In genomic region chr1:99264201-99265021, GRCh38 we compare ENCODE assay signal across 10 cellular contexts. TPM values are rescaled to one million over a fixed set of nuclear protein-coding genes. Genes with fewer than 3 reads are reported as not detected.
DNase-seq lines count a peak whose midpoint lies in the region; ATAC-seq and TF ChIP-seq lines count a peak whose summit lies in the region.
"Had no signal": no experiment of that assay in that cellular context is flagged by ENCODE, and none has a peak within 500 bp of the region (broad histone marks: within the 10 kb centered on the region; RNA-seq: fewer than 3 reads in every experiment).

Gene PLPPR4, plus strand, starts transcription at chr1:99264492. Its CDS starts 102 bp downstream, at chr1:99264594.

- no peaks in the 10 kb centered on the region for H3K36me3 ChIP-seq in ES-I3 (ENCODE audit: insufficient read depth, low read length)
- H3K36me3 ChIP-seq in breast epithelium, result no peaks in the 10 kb centered on the region
- H3K36me3 ChIP-seq in iPS-20b (ENCODE audit: insufficient read depth, low read depth, low read length), result no peaks in the 10 kb centered on the region
- H3K36me3 ChIP-seq in gastrocnemius medialis, result no peaks in the 10 kb centered on the region

- TF ChIP-seq CTCF in breast epithelium (IDR thresholded peaks at IDR 0.05) (no peak), gastrocnemius medialis (IDR thresholded peaks at IDR 0.05 in 4 of 5, conservative IDR thresholded peaks at IDR 0.05 in 1 of 5) (no peak)

- H3K9ac ChIP-seq in ES-I3 (ENCODE audit: low read depth, low read length) (peak within 1 kb of the TSS; percentile 78), iPS-20b (ENCODE audit: low read depth, low read length) (peak within 1 kb of the TSS; percentile 43; the same call in 1 of the 2 replicates)
- H3K9ac ChIP-seq: KMS-11 had no signal

- H3K4me3 ChIP-seq in breast epithelium, result peak within 1 kb of the TSS; percentile 43 to 75 (median 51)
- H3K4me3 ChIP-seq in iPS-20b (ENCODE audit: low read length), result peak within 1 kb of the TSS; percentile 83
- peak within 1 kb of the TSS; percentile 34 to 58 (median 55) for H3K4me3 ChIP-seq in gastrocnemius medialis

- H3K9me3 ChIP-seq in ES-I3 (ENCODE audit: control insufficient read depth, insufficient read depth, low read length) (no peaks in the 10 kb centered on the region), breast epithelium (no peaks in the 10 kb centered on the region), iPS-20b (ENCODE audit: insufficient read depth, low read depth, low read length) (no peaks in the 10 kb centered on the region), gastrocnemius medialis (no peaks in the 10 kb centered on the region)

- DNase-seq in NCI-H2171 (lab: John Stamatoyannopoulos, UW), result peak; percentile 40
- DNase-seq in breast epithelium (ENCODE audit: low spot score in 2 of 2), result peak; percentile 21 to 53
- DNase-seq in gastrocnemius medialis, result peak in 1 of 2 donors; percentile 35
- DNase-seq in NCI-H187 treated with DMSO at 0.1 percent for 48 hours (lab: John Stamatoyannopoulos, UW), result no peak
- DNase-seq in HPDE6-E6E7 (ENCODE audit: extremely low spot score), result no peak

- TF ChIP-seq POLR2A in breast epithelium (IDR thresholded peaks at IDR 0.05), result no peak
- no peak for TF ChIP-seq POLR2A in gastrocnemius medialis (IDR thresholded peaks at IDR 0.05)

- H3K4me1 ChIP-seq in ES-I3 (ENCODE audit: insufficient read depth, low read length), result no peaks in the 10 kb centered on the region
- H3K4me1 ChIP-seq in breast epithelium, result no peaks in the 10 kb centered on the region
- no peaks in the 10 kb centered on the region for H3K4me1 ChIP-seq in iPS-20b (ENCODE audit: insufficient read depth, low read length)
- peaks cover 3 to 7% of the 10 kb centered on the region in 2 donors for H3K4me1 ChIP-seq in gastrocnemius medialis

- ATAC-seq in gastrocnemius medialis (peak; percentile 41 to 47), GM21360 (IDR thresholded peaks at IDR 0.05; ENCODE audit: unreplicated experiment) (no peak)

- H3K27ac ChIP-seq in breast epithelium (no peak within 1 kb of the TSS), iPS-20b (ENCODE audit: low read length) (no peak within 1 kb of the TSS), gastrocnemius medialis (no peak within 1 kb of the TSS)
- H3K27ac ChIP-seq: KMS-11 had no signal

- H3K27me3 ChIP-seq in breast epithelium (no peaks in the 10 kb centered on the region), iPS-20b (ENCODE audit: insufficient read depth, low read length) (peaks cover 42% of the 10 kb centered on the region), gastrocnemius medialis (peaks cover 4 to 18% (median 15%) of the 10 kb centered on the region in 3 donors)

- intact Hi-C loops in breast epithelium (cut with DNase I; ENCODE audit: low total_unique reads), result no loop called here
- intact Hi-C loops in gastrocnemius medialis (cut with DNase I; ENCODE audit: low total_unique reads), result no loop called here

- in situ Hi-C loops in gastrocnemius medialis (cut with MboI; ENCODE audit: low sequenced_read_pairs in 4 of 4), result no loop called here

RNA-seq across cellular contexts. Expression of gene PLPPR4, which starts in this region (rescaled TPM):
- total RNA-seq in breast epithelium (1 to 10 TPM in 2 of 3 donors, under 1 TPM in 1; 0.80 to 2.3 (median 1.3) TPM), gastrocnemius medialis (under 1 TPM in 3 of 4 donors, not detected in 1; 0.20 to 0.68 (median 0.27) TPM)
- total RNA-seq: pulmonary artery endothelial cell had no signal

Comparison
In these comparisons a context has a peak if more than half of its experiments do, and no peak if none do; other contexts are left out.
1. Peak in ATAC-seq and H3K4me3 ChIP-seq in gastrocnemius medialis; RNA of the gene not detected or under 1 TPM.
2. DNase-seq: peak in NCI-H2171 (single experiment) and breast epithelium (2 of 2); none in NCI-H187 treated with DMSO at 0.1 percent for 48 hours (single experiment) and HPDE6-E6E7 (single experiment).
3. Peak in every context shown above with its lines, with median percentiles within 50 percentile points of each other: H3K4me3 ChIP-seq.